In the genomic region with DNA sequence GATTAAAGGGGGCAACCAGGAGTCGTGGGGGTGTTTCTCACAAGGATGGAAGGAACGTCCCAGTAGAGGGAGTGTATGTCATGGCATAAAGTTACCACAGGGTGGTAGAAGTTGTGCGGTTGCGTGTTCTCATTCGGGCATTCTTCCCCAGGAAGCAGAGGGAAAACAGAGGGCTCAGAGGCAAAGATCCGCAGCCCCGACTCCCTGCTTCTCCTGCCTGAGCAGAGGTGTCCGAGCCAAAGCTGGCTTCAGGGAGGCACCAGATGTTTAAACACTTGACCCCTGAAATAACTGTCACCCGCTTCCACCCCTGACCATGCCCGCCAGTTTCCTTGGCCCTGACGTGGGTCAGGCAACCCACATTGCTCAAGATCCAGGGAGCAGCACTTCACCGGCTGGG, we compare ENCODE assay signal across 14 cellular contexts.
DNase-seq lines count a peak whose midpoint lies in the region; ATAC-seq, FAIRE-seq and TF ChIP-seq lines count a peak whose summit lies in the region.
"Had no signal": no experiment of that assay in that cellular context is flagged by ENCODE, and none has a peak within 500 bp of the region (broad histone marks: within the 10 kb centered on the region; RNA-seq: fewer than 3 reads in every experiment).

No MANE protein-coding gene starts in this region.

- in situ Hi-C loops in K562 (cut with MboI): no loop called here

- TF ChIP-seq CTCF in AG04449 (IDR thresholded peaks at IDR 0.05; ENCODE audit: insufficient read depth, low read length, missing control alignments) (peak; percentile 67), HFFc6 (IDR thresholded peaks at IDR 0.05) (peak; percentile 49), K562 (IDR thresholded peaks at IDR 0.05 in 2 of 3, conservative IDR thresholded peaks at IDR 0.05 in 1 of 3; ENCODE audit: insufficient read depth in 2 of 3, low read depth in 1 of 3, low read length in 3 of 3) (peak in 2 of 3 experiments; percentile 38 to 43; a peak in 4 of 6 replicates)

- no peak overlapping the region for H3K4me2 ChIP-seq in K562 (ENCODE audit: insufficient read depth, low read length)
- H3K4me2 ChIP-seq: KMS-11 had no signal

- no peaks in the 10 kb centered on the region for H3K9me3 Mint-ChIP-seq in HFFc6

- peaks cover 35% of the 10 kb centered on the region for H3K27me3 Mint-ChIP-seq in HFFc6 (ENCODE audit: insufficient read depth)

- peak; percentile 64 for ATAC-seq in K562
- peak; percentile 86 for ATAC-seq in left lobe of liver
- ATAC-seq: GM12878 had no signal

- peak in 1 of 2 experiments; percentile 37; a peak in 2 of 4 replicates for TF ChIP-seq RAD21 in K562 (CRISPR knock-in tag; conservative IDR thresholded peaks at IDR 0.05 in 1 of 2, IDR thresholded peaks at IDR 0.05 in 1 of 2)

- H2AFZ ChIP-seq in K562 (ENCODE audit: low read depth, low read length): peak overlapping the region; percentile 6; the same call in 1 of the 2 replicates

- intact Hi-C loops in K562 (cut with micrococcal nuclease): loop anchor here (10.0 kb wide), 1 partner anchor 81 kb away; the partner anchor contains the start of gene EN1

- TF ChIP-seq EP300 in K562 (IDR thresholded peaks at IDR 0.05; ENCODE audit: low read length): no peak

- H3K27ac Mint-ChIP-seq in HFFc6: no peak overlapping the region

- WGBS in K562 (ENCODE audit: insufficient coverage, low coverage, missing lambda C conversion rate): 54% methylated on average over 12 of the region's 12 CpGs

- no peaks in the 10 kb centered on the region for H3K36me3 ChIP-seq in K562 (ENCODE audit: control insufficient read depth, insufficient read depth, low read length)
- H3K36me3 ChIP-seq: esophagus muscularis mucosa had no signal

- H4K20me1 ChIP-seq in K562 (replicated peaks; ENCODE audit: control insufficient read depth, insufficient read depth, low read length): no peaks in the 10 kb centered on the region

- no peaks in the 10 kb centered on the region for H3K4me1 Mint-ChIP-seq in HFFc6 (ENCODE audit: low read depth)

- H3K9me3 ChIP-seq in K562 (replicated peaks; ENCODE audit: control insufficient read depth, insufficient read depth, low read depth, low read length): no peaks in the 10 kb centered on the region
- H3K9me3 ChIP-seq: esophagus muscularis mucosa had no signal

- CTCF ChIA-PET in AG04449 (lab: Yijun Ruan, JAX): interaction anchor here (0.6 to 7.7 kb wide), 21 partner anchors 9 to 542 kb away, joined by 3 to 82 read pairs (median 4); no protein-coding TSS in a partner anchor
- CTCF ChIA-PET in K562 (lab: Yijun Ruan, JAX; ENCODE audit: low intra/inter-chr PET ratio): no interaction called here

- no peaks in the 10 kb centered on the region for H3K79me2 ChIP-seq in K562 (ENCODE audit: control insufficient read depth, insufficient read depth, low read length)

- no peaks in the 10 kb centered on the region for H3K9me1 ChIP-seq in K562 (ENCODE audit: control insufficient read depth, insufficient read depth, low read length)

- no peaks in the 10 kb centered on the region for H3K36me3 Mint-ChIP-seq in HFFc6 (ENCODE audit: low read depth)

- H3K4me3 ChIP-seq in AG04449 (ENCODE audit: low read depth, low read length): no peak overlapping the region; the same call in 1 of the 2 replicates
- no peak overlapping the region for H3K4me3 ChIP-seq in K562
- H3K4me3 ChIP-seq: esophagus muscularis mucosa, GM12878 had no signal

- no TSS peak for BruUV-seq in K562 (replicated peaks; lab: Mats Ljungman, UMichigan)

- POLR2A ChIA-PET in AG04449 (lab: Yijun Ruan, JAX) (no interaction called here), K562 (lab: Yijun Ruan, JAX) (interaction anchor here (1.1 kb wide), 2 partner anchors 9 to 11 kb away, joined by 4 read pairs; no protein-coding TSS in a partner anchor)

- H3K4me1 ChIP-seq in K562 (replicated peaks in 1 of 2; ENCODE audit: control insufficient read depth in 2 of 2, insufficient read depth in 2 of 2, low read length in 2 of 2): no peaks in the 10 kb centered on the region
- H3K4me1 ChIP-seq: esophagus muscularis mucosa had no signal

- no peak for FAIRE-seq in K562 (lab: Jason Lieb, UNC)
- FAIRE-seq: GM12878, small intestine had no signal

- DNase-seq in AG04449 (ENCODE audit: low read depth, low spot score): no peak
- DNase-seq in HFFc6: no peak
- peak in 2 of 4 experiments; percentile 28 to 30 for DNase-seq in K562 (ENCODE audit: extremely low read depth in 1 of 4, low spot score in 3 of 4)
- DNase-seq in left lobe of liver (ENCODE audit: low spot score): no peak
- DNase-seq in HuH-7.5 (ENCODE audit: low spot score): no peak
- DNase-seq in NOMO-1 (lab: John Stamatoyannopoulos, UW; ENCODE audit: unreplicated experiment in 2 of 2): no peak
- DNase-seq in GDM1 (lab: John Stamatoyannopoulos, UW): no peak
- no peak for DNase-seq in T-helper 9 cell
- DNase-seq: C1 segment of cervical spinal cord, NCI-H446 treated with DMSO at 0.1 percent for 48 hours, small intestine had no signal

- no peak overlapping the region for H3K9ac ChIP-seq in K562 (ENCODE audit: insufficient read depth in 1 of 2, low read depth in 2 of 2, low read length in 2 of 2)
- H3K9ac ChIP-seq: KMS-11 had no signal

- H3K27ac ChIP-seq in K562 (ENCODE audit: extremely low read depth, low read depth, low read length): no peak overlapping the region
- H3K27ac ChIP-seq: esophagus muscularis mucosa, KMS-11 had no signal

- H3K4me3 Mint-ChIP-seq in HFFc6: no peak overlapping the region

- TF ChIP-seq POLR2A in K562 (conservative IDR thresholded peaks at IDR 0.05): no peak

- no peaks in the 10 kb centered on the region; a peak in 1 of 5 replicates for H3K27me3 ChIP-seq in K562 (ENCODE audit: control insufficient read depth in 2 of 2, insufficient read depth in 2 of 2, low read length in 2 of 2)

TF ChIP-seq in K562, 482 proteins besides CTCF, POLR2A, EP300 and RAD21:
- 0 out of 2 replicates have a peak, but pooled peaks have one; percentile 5 for TF ChIP-seq SMC3 (conservative IDR thresholded peaks at IDR 0.05; ENCODE audit: insufficient read depth, low read depth, low read length)
- TF ChIP-seq, protein P1, sequence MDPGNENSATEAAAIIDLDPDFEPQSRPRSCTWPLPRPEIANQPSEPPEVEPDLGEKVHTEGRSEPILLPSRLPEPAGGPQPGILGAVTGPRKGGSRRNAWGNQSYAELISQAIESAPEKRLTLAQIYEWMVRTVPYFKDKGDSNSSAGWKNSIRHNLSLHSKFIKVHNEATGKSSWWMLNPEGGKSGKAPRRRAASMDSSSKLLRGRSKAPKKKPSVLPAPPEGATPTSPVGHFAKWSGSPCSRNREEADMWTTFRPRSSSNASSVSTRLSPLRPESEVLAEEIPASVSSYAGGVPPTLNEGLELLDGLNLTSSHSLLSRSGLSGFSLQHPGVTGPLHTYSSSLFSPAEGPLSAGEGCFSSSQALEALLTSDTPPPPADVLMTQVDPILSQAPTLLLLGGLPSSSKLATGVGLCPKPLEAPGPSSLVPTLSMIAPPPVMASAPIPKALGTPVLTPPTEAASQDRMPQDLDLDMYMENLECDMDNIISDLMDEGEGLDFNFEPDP (CRISPR knock-in tag; IDR thresholded peaks at IDR 0.05): no peak
